In genomic region chr11:10310301-10310841, GRCh38 we compare ENCODE assay signal across 13 cellular contexts. TPM values are rescaled to one million over a fixed set of nuclear protein-coding genes. Genes with fewer than 3 reads are reported as not detected.
DNase-seq lines count a peak whose midpoint lies in the region; ATAC-seq and TF ChIP-seq lines count a peak whose summit lies in the region.
"Had no signal": no experiment of that assay in that cellular context is flagged by ENCODE, and none has a peak within 500 bp of the region (broad histone marks: within the 10 kb centered on the region; RNA-seq: fewer than 3 reads in every experiment).

No MANE protein-coding gene starts in this region.

- H3K4me3 ChIP-seq in ACC112 (ENCODE audit: low read depth, low read length) (no peak overlapping the region), SU-DHL-6 (ENCODE audit: insufficient read depth, low read length, poor library complexity, severe bottlenecking) (no peak overlapping the region), iPS-20b (ENCODE audit: low read length) (no peak overlapping the region)
- H3K4me3 ChIP-seq: K562, thyroid gland had no signal

- no peaks in the 10 kb centered on the region for H4K20me1 ChIP-seq in SU-DHL-6 (ENCODE audit: low read depth, low read length)

- CTCF ChIA-PET in activated CD4-positive, alpha-beta memory T cell treated with anti-CD3 and anti-CD28 coated beads for 36 hours (lab: Charles Lee): interaction anchor here (0.6 to 4.6 kb wide), 8 partner anchors 12 to 551 kb away, joined by 3 to 96 read pairs (median 4); no protein-coding TSS in a partner anchor

- peak overlapping the region; percentile 27 for H3K4me2 ChIP-seq in SU-DHL-6 (ENCODE audit: low read depth, low read length, poor library complexity, severe bottlenecking)

- H3K4me3 Mint-ChIP-seq in activated CD4-positive, alpha-beta memory T cell treated with anti-CD3 and anti-CD28 coated beads for 36 hours: no peak overlapping the region

- H3K36me3 ChIP-seq in ACC112 (ENCODE audit: insufficient read depth, low read length): peaks cover 20% of the 10 kb centered on the region
- no peaks in the 10 kb centered on the region for H3K36me3 ChIP-seq in SU-DHL-6 (ENCODE audit: low read length)
- H3K36me3 ChIP-seq in iPS-20b (ENCODE audit: insufficient read depth, low read depth, low read length): peaks cover 18% of the 10 kb centered on the region; the same call in 1 of the 2 replicates
- H3K36me3 ChIP-seq: BE2C, thyroid gland had no signal

- no peak for DNase-seq in activated CD4-positive, alpha-beta memory T cell treated with anti-CD3 and anti-CD28 coated beads for 36 hours
- DNase-seq in stimulated activated CD4-positive, alpha-beta T cell treated with anti-CD3 and anti-CD28 coated beads, Interleukin-12 subunit alpha, Interleukin-12 subunit beta, amount 100 ng/mL, for 4 hours: no peak
- DNase-seq in HUDEP-2 (lab: John Stamatoyannopoulos, UW; ENCODE audit: unreplicated experiment in 76 of 76) (no peak), OCI-M1 (lab: John Stamatoyannopoulos, UW) (no peak)
- DNase-seq: BE2C, left cardiac atrium, thyroid gland had no signal

- peaks cover 20% of the 10 kb centered on the region for H3K79me2 ChIP-seq in ACC112 (ENCODE audit: control insufficient read depth, insufficient read depth, low read length, unreplicated experiment)
- H3K79me2 ChIP-seq in SU-DHL-6 (ENCODE audit: insufficient read depth, low read length): no peaks in the 10 kb centered on the region

- no peaks in the 10 kb centered on the region for H3K9me3 Mint-ChIP-seq in activated CD4-positive, alpha-beta memory T cell treated with anti-CD3 and anti-CD28 coated beads for 36 hours

- ATAC-seq in GM19351 (IDR thresholded peaks at IDR 0.05; ENCODE audit: unreplicated experiment): peak; percentile 16
- ATAC-seq: K562 had no signal

- H3K9me2 ChIP-seq in SU-DHL-6 (replicated peaks; ENCODE audit: insufficient read depth, low read length): no peaks in the 10 kb centered on the region

- H3K27me3 ChIP-seq in ACC112 (ENCODE audit: insufficient read depth, low read length): no peaks in the 10 kb centered on the region
- H3K27me3 ChIP-seq in SU-DHL-6 (ENCODE audit: low read length): no peaks in the 10 kb centered on the region
- H3K27me3 ChIP-seq in iPS-20b (ENCODE audit: insufficient read depth, low read length): peaks cover 41% of the 10 kb centered on the region
- H3K27me3 ChIP-seq: BE2C, thyroid gland had no signal

- H3K9me3 ChIP-seq in SU-DHL-6 (ENCODE audit: insufficient read depth, low read length) (no peaks in the 10 kb centered on the region), iPS-20b (ENCODE audit: insufficient read depth, low read depth, low read length) (no peaks in the 10 kb centered on the region)
- H3K9me3 ChIP-seq: BE2C, neutrophil, thyroid gland had no signal

- peak overlapping the region; percentile 91; the same call in 1 of the 2 replicates for H3K27ac ChIP-seq in ACC112 (ENCODE audit: low read depth, low read length)
- peak overlapping the region; percentile 12; the same call in 1 of the 2 replicates for H3K27ac ChIP-seq in SU-DHL-6 (ENCODE audit: low read depth, low read length)
- H3K27ac ChIP-seq in iPS-20b (ENCODE audit: low read length): no peak overlapping the region
- H3K27ac ChIP-seq: neutrophil had no signal

- H3K36me3 Mint-ChIP-seq in activated CD4-positive, alpha-beta memory T cell treated with anti-CD3 and anti-CD28 coated beads for 36 hours: no peaks in the 10 kb centered on the region

- H3K9ac ChIP-seq in SU-DHL-6 (ENCODE audit: low read length) (no peak overlapping the region), iPS-20b (ENCODE audit: low read depth, low read length) (peak overlapping the region; percentile 23; the same call in 1 of the 2 replicates)

- H3F3A ChIP-seq in SU-DHL-6 (ENCODE audit: insufficient read depth): no peaks in the 10 kb centered on the region

- peaks cover 34% of the 10 kb centered on the region for H3K27me3 Mint-ChIP-seq in activated CD4-positive, alpha-beta memory T cell treated with anti-CD3 and anti-CD28 coated beads for 36 hours

- POLR2A ChIA-PET in activated CD4-positive, alpha-beta memory T cell treated with anti-CD3 and anti-CD28 coated beads for 36 hours (lab: Charles Lee): no interaction called here

- H3K4me1 Mint-ChIP-seq in activated CD4-positive, alpha-beta memory T cell treated with anti-CD3 and anti-CD28 coated beads for 36 hours (ENCODE audit: low read depth): peaks cover 26% of the 10 kb centered on the region

- no peak overlapping the region for H3K27ac Mint-ChIP-seq in activated CD4-positive, alpha-beta memory T cell treated with anti-CD3 and anti-CD28 coated beads for 36 hours

- intact Hi-C loops in activated CD4-positive, alpha-beta memory T cell treated with anti-CD3 and anti-CD28 coated beads for 36 hours (cut with micrococcal nuclease): no loop called here

- TF ChIP-seq CTCF in SU-DHL-6 (IDR thresholded peaks at IDR 0.05; ENCODE audit: insufficient read depth, low read length, poor library complexity, severe bottlenecking): no peak

- H3K4me1 ChIP-seq in ACC112 (ENCODE audit: control insufficient read depth, insufficient read depth, low read length, unreplicated experiment): peaks cover 31% of the 10 kb centered on the region
- peaks cover 19% of the 10 kb centered on the region for H3K4me1 ChIP-seq in iPS-20b (ENCODE audit: insufficient read depth, low read length)
- H3K4me1 ChIP-seq: BE2C had no signal

- H2AFZ ChIP-seq in ACC112 (ENCODE audit: low read length, unreplicated experiment) (no peak overlapping the region), SU-DHL-6 (ENCODE audit: low read depth, low read length, severe bottlenecking) (no peak overlapping the region)

RNA-seq across cellular contexts. Expression of gene ADM, which starts 5.5 kb away (rescaled TPM):
- total RNA-seq in activated CD4-positive, alpha-beta memory T cell treated with anti-CD3 and anti-CD28 coated beads for 36 hours: 1 to 10 TPM; 3.0 to 3.5 TPM

RNA-seq across cellular contexts. Expression of gene SBF2, which starts 16.4 kb away (rescaled TPM):
- 1 to 10 TPM; 7.0 to 7.1 TPM for total RNA-seq in activated CD4-positive, alpha-beta memory T cell treated with anti-CD3 and anti-CD28 coated beads for 36 hours
